In genomic region chr1:96945509-96946084, GRCh38 we compare ENCODE assay signal across 1 cellular context.
TF ChIP-seq lines count a peak whose summit lies in the region.

No MANE protein-coding gene starts in this region.

TF ChIP-seq in GM12878, 131 proteins besides CTCF, POLR2A, EP300 and RAD21 (continued from another document):
- no peak for TF ChIP-seq PRDM15 (CRISPR knock-in tag; IDR thresholded peaks at IDR 0.05)
- no peak for TF ChIP-seq PAX8 (IDR thresholded peaks at IDR 0.05)
- no peak for TF ChIP-seq NRF1 (conservative IDR thresholded peaks at IDR 0.05; ENCODE audit: low read depth, low read length)
- no peak for TF ChIP-seq REST (IDR thresholded peaks at IDR 0.05; ENCODE audit: low read depth, low read length)
- TF ChIP-seq BMI1 (IDR thresholded peaks at IDR 0.05; ENCODE audit: borderline replicate concordance) = no peak
- no peak for TF ChIP-seq SPI1 (IDR thresholded peaks at IDR 0.05; ENCODE audit: borderline replicate concordance, insufficient read depth, low read depth, low read length)
- TF ChIP-seq MYC (IDR thresholded peaks at IDR 0.05; ENCODE audit: insufficient read depth, insufficient read length, insufficient replicate concordance, low read length, severe bottlenecking) = no peak
- no peak for TF ChIP-seq SUPT20H (IDR thresholded peaks at IDR 0.05; ENCODE audit: borderline replicate concordance, control insufficient read depth, low read depth, low read length)
- no peak for TF ChIP-seq TARDBP (IDR thresholded peaks at IDR 0.05; ENCODE audit: borderline replicate concordance)
- no peak for TF ChIP-seq HDGF (IDR thresholded peaks at IDR 0.05)
- no peak for TF ChIP-seq ZSCAN29 (IDR thresholded peaks at IDR 0.05)
- TF ChIP-seq ZBTB11 (CRISPR knock-in tag; IDR thresholded peaks at IDR 0.05) = no peak
- TF ChIP-seq TCF3 (IDR thresholded peaks at IDR 0.05; ENCODE audit: borderline replicate concordance, insufficient read depth, low read depth, low read length) = no peak
